8 cellular contexts compared by ENCODE assay signal in genomic region chr15:63189955-63190691, GRCh38. TPM values are rescaled to one million over a fixed set of nuclear protein-coding genes. Genes with fewer than 3 reads are reported as not detected.
A peak's percentile ranks its signal among the peaks of the same experiment; 100 is the strongest.
DNase-seq lines count a peak whose midpoint lies in the region; ATAC-seq and TF ChIP-seq lines count a peak whose summit lies in the region.

No MANE protein-coding gene starts in this region.

- dilution Hi-C loops in mammary epithelial cell (cut with HindIII; ENCODE audit: low sequenced_read_pairs), result no loop called here

- H3K27ac ChIP-seq in mammary epithelial cell (ENCODE audit: insufficient read depth, low read depth, low read length), result peak overlapping the region; percentile 55
- H3K27ac ChIP-seq in mucosa of rectum (ENCODE audit: low read depth in 2 of 2, low read length in 2 of 2), result peak overlapping the region; percentile 78 to 84

- TF ChIP-seq CTCF in mammary epithelial cell (conservative IDR thresholded peaks at IDR 0.05 in 1 of 2, IDR thresholded peaks at IDR 0.05 in 1 of 2; ENCODE audit: extremely low read depth in 1 of 2, insufficient read depth in 1 of 2, low read depth in 1 of 2, low read length in 2 of 2), result no peak

- CTCF ChIA-PET in mammary epithelial cell (lab: Charles Lee; ENCODE audit: low non-redundant PET), result no interaction called here

- H3K4me1 ChIP-seq in mammary epithelial cell (ENCODE audit: insufficient read depth, low read length) (peaks cover 46% of the 10 kb centered on the region), mucosa of rectum (ENCODE audit: control insufficient read depth in 2 of 2, insufficient read depth in 2 of 2, low read length in 2 of 2) (peaks cover 13 to 20% of the 10 kb centered on the region in 2 donors)

- H3K27me3 ChIP-seq in mammary epithelial cell (ENCODE audit: insufficient read depth, low read length) (no peaks in the 10 kb centered on the region), mucosa of rectum (ENCODE audit: control insufficient read depth in 2 of 2, insufficient read depth in 2 of 2, low read length in 2 of 2) (no peaks in the 10 kb centered on the region)

- peak overlapping the region; percentile 77 for H3K9ac ChIP-seq in mammary epithelial cell (ENCODE audit: insufficient read depth, low read length)
- H3K9ac ChIP-seq in mucosa of rectum (ENCODE audit: low read depth in 1 of 2, low read length in 2 of 2), result peak overlapping the region; percentile 78 to 92

- no peak for ATAC-seq in GM18873 (IDR thresholded peaks at IDR 0.05; ENCODE audit: low FRiP score, unreplicated experiment)

- H4K20me1 ChIP-seq in mammary epithelial cell (ENCODE audit: insufficient read depth, low read length), result no peaks in the 10 kb centered on the region

- H3K4me2 ChIP-seq in mammary epithelial cell (ENCODE audit: insufficient read depth, low read depth, low read length), result peak overlapping the region; percentile 90

- BruUV-seq in mammary epithelial cell (replicated peaks; lab: Mats Ljungman, UMichigan), result no TSS peak

- in situ Hi-C loops in G401 (cut with HindIII; ENCODE audit: low sequenced_read_pairs), result no loop called here
- in situ Hi-C loops in mammary epithelial cell (cut with MboI; ENCODE audit: low sequenced_read_pairs in 2 of 2), result no loop called here

- WGBS in mammary epithelial cell (ENCODE audit: low coverage, missing lambda C conversion rate), result 38% methylated on average over 5 of the region's 9 CpGs

- H3K79me2 ChIP-seq in mammary epithelial cell (ENCODE audit: insufficient read depth, low read length), result peaks cover 52% of the 10 kb centered on the region

- H3K36me3 ChIP-seq in mammary epithelial cell (ENCODE audit: insufficient read depth, low read length), result no peaks in the 10 kb centered on the region
- no peaks in the 10 kb centered on the region for H3K36me3 ChIP-seq in mucosa of rectum (ENCODE audit: control insufficient read depth in 2 of 2, insufficient read depth in 2 of 2, low read length in 2 of 2)

- DNase-seq in G401 (ENCODE audit: low spot score) (peak; percentile 37), NCI-H69 (lab: John Stamatoyannopoulos, UW) (peak; percentile 59), mammary epithelial cell (no peak), cerebellum (ENCODE audit: low spot score) (no peak), nucleus accumbens (lab: John Stamatoyannopoulos, UW) (no peak)
- DNase-seq in effector CD8-positive, alpha-beta T cell (lab: John Stamatoyannopoulos, UW), result no peak

- peak overlapping the region; percentile 96 for H2AFZ ChIP-seq in mammary epithelial cell (ENCODE audit: low read depth, low read length)

- H3K9me3 ChIP-seq in mammary epithelial cell (replicated peaks; ENCODE audit: insufficient read depth, low read length) (no peaks in the 10 kb centered on the region), mucosa of rectum (ENCODE audit: control insufficient read depth in 2 of 2, low read length in 2 of 2) (no peaks in the 10 kb centered on the region)

- H3K4me3 ChIP-seq in mammary epithelial cell (replicated peaks in 1 of 3; ENCODE audit: insufficient read depth in 1 of 3, low read depth in 2 of 3, low read length in 3 of 3) (peak overlapping the region; percentile 72 to 95 (median 88)), mucosa of rectum (ENCODE audit: low read length in 2 of 2) (peak overlapping the region; percentile 87 to 90)

- intact Hi-C loops in mammary epithelial cell (cut with micrococcal nuclease), result loop anchor here (1.0 to 5.0 kb wide), 5 partner anchors 23 to 87 kb away; partner anchors contain the start of gene APH1B

RNA-seq across cellular contexts. Expression of gene RAB8B, which starts 0.7 kb away (rescaled TPM):
- total RNA-seq in G401 (2014; rRNA removed; shearing (Covaris generic)), result 6.3 and 7.8 TPM in 2 replicates
- total RNA-seq in mammary epithelial cell (10 to 100 TPM; 20.6 to 36.3 TPM), cerebellum (61.5 TPM)
- polyA plus RNA-seq in mammary epithelial cell, result 13.9 TPM
- 56.8 TPM for polyA minus RNA-seq in mammary epithelial cell

RNA-seq across cellular contexts. Expression of gene RPS27L, which starts 32.8 kb away (rescaled TPM):
- total RNA-seq in G401 (2014; rRNA removed; shearing (Covaris generic)), result 166 and 216 TPM in 2 replicates
- total RNA-seq in mammary epithelial cell (100 to 1,000 TPM in 1 of 2 donors, 10 to 100 TPM in 1; 40.5 to 141 TPM), cerebellum (15.7 TPM)
- polyA plus RNA-seq in mammary epithelial cell, result 113 TPM
- 17.6 TPM for polyA minus RNA-seq in mammary epithelial cell

Comparison
In these comparisons a context has a peak if more than half of its experiments do, and no peak if none do; other contexts are left out.
1. DNase-seq: peak in G401 (single experiment) and NCI-H69 (single experiment); none in mammary epithelial cell (single experiment), effector CD8-positive, alpha-beta T cell (single experiment), cerebellum (single experiment) and nucleus accumbens (0 of 56).